ENCODE assay signal across 15 cellular contexts in genomic region chr5:28542968-28543367, GRCh38.
DNase-seq lines count a peak whose midpoint lies in the region; ATAC-seq and TF ChIP-seq lines count a peak whose summit lies in the region.
"Had no signal": no experiment of that assay in that cellular context is flagged by ENCODE, and none has a peak within 500 bp of the region (broad histone marks: within the 10 kb centered on the region; RNA-seq: fewer than 3 reads in every experiment).

No MANE protein-coding gene starts in this region.

- DNase-seq in SK-N-SH (no peak), RWPE1 (ENCODE audit: low spot score) (peak; percentile 28), fibroblast of gingiva (ENCODE audit: low read depth) (peak; percentile 60), upper lobe of right lung (no peak), dorsolateral prefrontal cortex (no peak), GM23338 (ENCODE audit: low spot score) (no peak)
- DNase-seq: activated CD4-positive, alpha-beta memory T cell treated with anti-CD3 and anti-CD28 coated beads, Interleukin-2, amount 10 ng/mL, durations not matched to agents 7 days and 5 days; effector memory CD4-positive, alpha-beta T cell; NCI-H1092 treated with DMSO at 0.1 percent for 48 hours; right cardiac atrium; T-helper 1 cell had no signal

- POLR2A ChIA-PET in SK-N-SH (lab: Yijun Ruan, JAX) (no interaction called here), RWPE1 (lab: Yijun Ruan, JAX; ENCODE audit: low non-redundant PET) (no interaction called here)

- peaks cover 3% of the 10 kb centered on the region; the same call in 1 of the 3 replicates for H3K9me3 Mint-ChIP-seq in GM23338

- H3K27me3 ChIP-seq in SK-N-SH (ENCODE audit: insufficient read depth) (no peaks in the 10 kb centered on the region), upper lobe of right lung (no peaks in the 10 kb centered on the region), dorsolateral prefrontal cortex (no peaks in the 10 kb centered on the region), GM23338 (ENCODE audit: insufficient read depth) (no peaks in the 10 kb centered on the region)

- H3K4me3 Mint-ChIP-seq in GM23338 = no peak overlapping the region
- H3K4me3 Mint-ChIP-seq: activated CD4-positive, alpha-beta memory T cell treated with anti-CD3 and anti-CD28 coated beads, Interleukin-2, amount 10 ng/mL, durations not matched to agents 7 days and 5 days had no signal

- no peaks in the 10 kb centered on the region for H4K20me1 ChIP-seq in SK-N-SH (ENCODE audit: insufficient read depth)
- no peaks in the 10 kb centered on the region for H4K20me1 ChIP-seq in GM23338 (replicated peaks; ENCODE audit: insufficient read depth)

- WGBS in SK-N-SH (ENCODE audit: low lambda C conversion rate) = 3% methylated on average over 3 of the region's 3 CpGs

- H3K9me2 ChIP-seq in SK-N-SH = 0 out of 2 replicates have a peak, but pooled peaks cover 3% of the 10 kb centered on the region
- H3K9me2 ChIP-seq in GM23338 (ENCODE audit: insufficient read depth) = no peaks in the 10 kb centered on the region

- CTCF ChIA-PET in SK-N-SH (lab: Yijun Ruan, JAX) = no interaction called here
- CTCF ChIA-PET in RWPE1 (lab: Yijun Ruan, JAX) = interaction anchor here (0.7 kb wide), 1 partner anchor 288 kb away, joined by 5 read pairs; no protein-coding TSS in a partner anchor

- TF ChIP-seq EP300 in SK-N-SH (IDR thresholded peaks at IDR 0.05; ENCODE audit: borderline replicate concordance in 1 of 2, low read depth in 1 of 2, low read length in 1 of 2) = no peak

- H2AFZ ChIP-seq in SK-N-SH (ENCODE audit: low read depth) (no peak overlapping the region), GM23338 (no peak overlapping the region)

- H3K27me3 Mint-ChIP-seq in GM23338 (ENCODE audit: insufficient read depth, low read depth, poor library complexity) = no peaks in the 10 kb centered on the region
- H3K27me3 Mint-ChIP-seq: activated CD4-positive, alpha-beta memory T cell treated with anti-CD3 and anti-CD28 coated beads, Interleukin-2, amount 10 ng/mL, durations not matched to agents 7 days and 5 days had no signal

- intact Hi-C loops in upper lobe of right lung (cut with DNase I) (no loop called here), dorsolateral prefrontal cortex (cut with DNase I) (no loop called here)

- H3K4me1 ChIP-seq in SK-N-SH (ENCODE audit: control insufficient read depth in 1 of 2, insufficient read depth in 2 of 2, low read depth in 1 of 2, low read length in 1 of 2) = no peaks in the 10 kb centered on the region
- no peaks in the 10 kb centered on the region for H3K4me1 ChIP-seq in upper lobe of right lung
- H3K4me1 ChIP-seq in GM23338 (ENCODE audit: insufficient read depth) = no peaks in the 10 kb centered on the region

- H3K27ac ChIP-seq in SK-N-SH (ENCODE audit: low read depth in 2 of 2, low read length in 1 of 2) (no peak overlapping the region), RWPE1 (no peak overlapping the region), upper lobe of right lung (no peak overlapping the region), dorsolateral prefrontal cortex (no peak overlapping the region), GM23338 (ENCODE audit: low read depth) (no peak overlapping the region)
- H3K27ac ChIP-seq: thoracic aorta had no signal

- no peaks in the 10 kb centered on the region for H3K4me1 Mint-ChIP-seq in GM23338
- H3K4me1 Mint-ChIP-seq: activated CD4-positive, alpha-beta memory T cell treated with anti-CD3 and anti-CD28 coated beads, Interleukin-2, amount 10 ng/mL, durations not matched to agents 7 days and 5 days had no signal

- H3K36me3 Mint-ChIP-seq in GM23338 (ENCODE audit: low read depth) = no peaks in the 10 kb centered on the region
- H3K36me3 Mint-ChIP-seq: activated naive CD4-positive, alpha-beta T cell treated with anti-CD3 and anti-CD28 coated beads, Interleukin-2, amount 50 U/mL, for 72 hours had no signal

- no peak for TF ChIP-seq CTCF in SK-N-SH (IDR thresholded peaks at IDR 0.05)
- no peak for TF ChIP-seq CTCF in RWPE1 (conservative IDR thresholded peaks at IDR 0.05; ENCODE audit: low read depth)
- no peak for TF ChIP-seq CTCF in upper lobe of right lung (IDR thresholded peaks at IDR 0.05)
- TF ChIP-seq CTCF in dorsolateral prefrontal cortex (IDR thresholded peaks at IDR 0.05 in 54 of 56, conservative IDR thresholded peaks at IDR 0.05 in 2 of 56; ENCODE audit: low read depth in 1 of 56, partially characterized antibody in 56 of 56) = no peak
- TF ChIP-seq CTCF in GM23338 (conservative IDR thresholded peaks at IDR 0.05; ENCODE audit: low read depth in 2 of 2) = no peak

- no peak overlapping the region for H3K9ac ChIP-seq in SK-N-SH

- no peak for ATAC-seq in SK-N-SH treated with all-trans-retinoic acid at 6 μM for 48 hours
- peak; percentile 81 for ATAC-seq in upper lobe of right lung
- ATAC-seq in GM19463 (IDR thresholded peaks at IDR 0.05; ENCODE audit: unreplicated experiment) = no peak
- no peak for ATAC-seq in GM23338
- ATAC-seq: activated naive CD4-positive, alpha-beta T cell treated with anti-CD3 and anti-CD28 coated beads, Interleukin-2, amount 50 U/mL, for 72 hours; right cardiac atrium had no signal

- H3K4me2 ChIP-seq in SK-N-SH (no peak overlapping the region), GM23338 (no peak overlapping the region)

- H3K9me3 ChIP-seq in SK-N-SH (no peaks in the 10 kb centered on the region), upper lobe of right lung (no peaks in the 10 kb centered on the region)
- H3K9me3 ChIP-seq: thoracic aorta had no signal

- no peak overlapping the region for H3K27ac Mint-ChIP-seq in GM23338
- H3K27ac Mint-ChIP-seq: activated CD4-positive, alpha-beta memory T cell treated with anti-CD3 and anti-CD28 coated beads, Interleukin-2, amount 10 ng/mL, durations not matched to agents 7 days and 5 days; activated naive CD4-positive, alpha-beta T cell treated with anti-CD3 and anti-CD28 coated beads, Interleukin-2, amount 50 U/mL, for 72 hours had no signal

- no peak for TF ChIP-seq RAD21 in SK-N-SH (IDR thresholded peaks at IDR 0.05; ENCODE audit: low read length)

- no peaks in the 10 kb centered on the region for H3K79me2 ChIP-seq in SK-N-SH (ENCODE audit: insufficient read depth)
- H3K79me2 ChIP-seq in GM23338 (replicated peaks; ENCODE audit: insufficient read depth) = no peaks in the 10 kb centered on the region

- no peak overlapping the region for H3K4me3 ChIP-seq in SK-N-SH (ENCODE audit: low read depth in 2 of 2, low read length in 1 of 2)
- no peak overlapping the region for H3K4me3 ChIP-seq in upper lobe of right lung
- no peak overlapping the region for H3K4me3 ChIP-seq in dorsolateral prefrontal cortex
- H3K4me3 ChIP-seq in GM23338 = no peak overlapping the region
- H3K4me3 ChIP-seq: thoracic aorta had no signal

- H3K36me3 ChIP-seq in SK-N-SH (replicated peaks in 1 of 2; ENCODE audit: control insufficient read depth in 1 of 2, insufficient read depth in 2 of 2, low read length in 1 of 2) = no peaks in the 10 kb centered on the region
- H3K36me3 ChIP-seq in upper lobe of right lung = no peaks in the 10 kb centered on the region
- H3K36me3 ChIP-seq in GM23338 (ENCODE audit: insufficient read depth) = no peaks in the 10 kb centered on the region
- H3K36me3 ChIP-seq: thoracic aorta had no signal

- H3F3A ChIP-seq in SK-N-SH (replicated peaks; ENCODE audit: insufficient read depth) (no peaks in the 10 kb centered on the region), GM23338 (replicated peaks; ENCODE audit: low read depth) (no peaks in the 10 kb centered on the region)

TF ChIP-seq in SK-N-SH, 30 proteins besides CTCF, POLR2A, EP300 and RAD21 (continues in another document):
- TF ChIP-seq NFIC (IDR thresholded peaks at IDR 0.05; ENCODE audit: borderline replicate concordance) (peak; percentile 65), TCF12 (IDR thresholded peaks at IDR 0.05) (peak; percentile 38), RXRA (IDR thresholded peaks at IDR 0.05; ENCODE audit: borderline replicate concordance, low read depth) (no peak), ELF1 (IDR thresholded peaks at IDR 0.05) (no peak)

TF ChIP-seq in GM23338, 12 proteins besides CTCF, POLR2A, EP300 and RAD21:
- TF ChIP-seq ZNF114 (CRISPR knock-in tag; IDR thresholded peaks at IDR 0.05) = no peak
- TF ChIP-seq, protein P1, sequence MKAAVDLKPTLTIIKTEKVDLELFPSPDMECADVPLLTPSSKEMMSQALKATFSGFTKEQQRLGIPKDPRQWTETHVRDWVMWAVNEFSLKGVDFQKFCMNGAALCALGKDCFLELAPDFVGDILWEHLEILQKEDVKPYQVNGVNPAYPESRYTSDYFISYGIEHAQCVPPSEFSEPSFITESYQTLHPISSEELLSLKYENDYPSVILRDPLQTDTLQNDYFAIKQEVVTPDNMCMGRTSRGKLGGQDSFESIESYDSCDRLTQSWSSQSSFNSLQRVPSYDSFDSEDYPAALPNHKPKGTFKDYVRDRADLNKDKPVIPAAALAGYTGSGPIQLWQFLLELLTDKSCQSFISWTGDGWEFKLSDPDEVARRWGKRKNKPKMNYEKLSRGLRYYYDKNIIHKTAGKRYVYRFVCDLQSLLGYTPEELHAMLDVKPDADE (IDR thresholded peaks at IDR 0.05) = no peak

Comparison
In these comparisons a context has a peak if more than half of its experiments do, and no peak if none do; other contexts are left out.
1. DNase-seq: peak in RWPE1 (single experiment) and fibroblast of gingiva (single experiment); none in SK-N-SH (single experiment), upper lobe of right lung (single experiment), dorsolateral prefrontal cortex (0 of 10) and GM23338 (single experiment).